8 cellular contexts compared by ENCODE assay signal in the genomic region with DNA sequence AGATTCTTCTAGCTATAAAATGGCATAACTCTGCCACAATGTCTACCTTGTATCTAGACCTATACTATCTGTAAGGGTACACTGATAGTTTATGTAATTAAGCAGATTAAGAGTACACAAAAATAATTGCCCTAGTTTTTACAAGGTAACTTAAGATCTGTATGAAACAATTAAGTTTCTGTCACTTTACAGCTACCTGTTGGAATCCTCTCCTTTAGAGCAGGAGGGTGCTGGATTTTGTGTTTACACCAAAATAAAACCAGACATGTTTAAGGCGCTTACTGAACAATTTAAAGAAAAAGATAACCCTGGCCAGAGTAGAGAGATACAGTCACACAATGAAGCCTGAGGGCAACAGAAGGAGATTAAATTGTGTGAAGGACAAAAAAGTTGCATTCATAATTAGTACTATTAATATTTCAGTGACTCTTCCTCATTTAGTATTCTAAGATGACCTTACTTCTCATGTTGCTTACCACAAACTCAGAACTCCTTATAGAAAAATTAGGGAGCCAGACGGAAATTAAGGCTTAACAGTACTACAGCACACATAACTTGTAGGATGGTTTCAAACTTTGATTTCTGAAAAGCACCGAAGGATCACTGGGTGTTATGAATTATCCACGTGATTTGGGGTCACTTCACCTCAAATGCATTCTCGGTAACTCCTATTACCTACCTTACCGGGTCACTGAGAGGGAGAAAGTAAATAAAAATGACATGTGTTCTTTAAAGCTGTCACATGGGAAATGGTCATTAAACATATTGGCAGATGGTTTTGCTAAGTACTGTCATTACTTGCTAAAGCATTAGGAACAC.
DNase-seq lines count a peak whose midpoint lies in the region; ATAC-seq and TF ChIP-seq lines count a peak whose summit lies in the region.

No MANE protein-coding gene starts in this region.

- no peaks in the 10 kb centered on the region for H3K9me3 ChIP-seq in muscle layer of duodenum (ENCODE audit: control insufficient read depth in 1 of 2, low read length in 2 of 2)

- no peak for TF ChIP-seq EP300 in Ishikawa (IDR thresholded peaks at IDR 0.05; ENCODE audit: borderline replicate concordance)

- no peak for TF ChIP-seq RAD21 in Ishikawa (IDR thresholded peaks at IDR 0.05; ENCODE audit: low read depth)

- no peaks in the 10 kb centered on the region for H3K27me3 ChIP-seq in muscle layer of duodenum (ENCODE audit: low read depth, low read length)

- H3K4me1 ChIP-seq in muscle layer of duodenum (ENCODE audit: control insufficient read depth in 1 of 2, insufficient read depth in 2 of 2, low read length in 2 of 2): peaks cover 7 to 30% of the 10 kb centered on the region in 2 donors

- peaks cover 4 to 7% of the 10 kb centered on the region in 2 donors for H3K36me3 ChIP-seq in muscle layer of duodenum (ENCODE audit: control insufficient read depth in 1 of 2, insufficient read depth in 2 of 2, low read length in 2 of 2)

- DNase-seq in GM03348 (ENCODE audit: low spot score): peak; percentile 8
- no peak for DNase-seq in cardiac fibroblast (ENCODE audit: low read depth in 2 of 2)
- DNase-seq in NCI-H146 treated with DMSO at 0.1 percent for 48 hours (lab: John Stamatoyannopoulos, UW; ENCODE audit: unreplicated experiment): no peak
- no peak for DNase-seq in inferior parietal cortex (ENCODE audit: extremely low spot score)
- no peak for DNase-seq in kidney tubule cell (ENCODE audit: low spot score)

- TF ChIP-seq CTCF in cardiac fibroblast (IDR thresholded peaks at IDR 0.05; ENCODE audit: low read depth, low read length): no peak

- peak; percentile 37 for ATAC-seq in GM21528 (IDR thresholded peaks at IDR 0.05; ENCODE audit: low FRiP score, unreplicated experiment)

- peak overlapping the region; percentile 90 for H3K27ac ChIP-seq in muscle layer of duodenum (ENCODE audit: low read length)

- H3K4me3 ChIP-seq in cardiac fibroblast (replicated peaks in 1 of 2; ENCODE audit: low read depth in 2 of 2, low read length in 2 of 2) (peak overlapping the region; percentile 94 to 96), muscle layer of duodenum (ENCODE audit: low read depth in 1 of 2, low read length in 2 of 2) (peak overlapping the region; percentile 82 to 96)

TF ChIP-seq in Ishikawa, 13 proteins besides CTCF, POLR2A, EP300 and RAD21:
- TF ChIP-seq TEAD4 (IDR thresholded peaks at IDR 0.05): no peak
- TF ChIP-seq FOXM1 (IDR thresholded peaks at IDR 0.05; ENCODE audit: borderline replicate concordance, low read depth): peak; percentile 1; the same call in 1 of the 2 replicates
- TF ChIP-seq TAF1 (IDR thresholded peaks at IDR 0.05; ENCODE audit: low read depth): no peak
- TF ChIP-seq, protein P1, sequence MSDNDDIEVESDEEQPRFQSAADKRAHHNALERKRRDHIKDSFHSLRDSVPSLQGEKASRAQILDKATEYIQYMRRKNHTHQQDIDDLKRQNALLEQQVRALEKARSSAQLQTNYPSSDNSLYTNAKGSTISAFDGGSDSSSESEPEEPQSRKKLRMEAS (IDR thresholded peaks at IDR 0.05): no peak
TF ChIP-seq in Ishikawa: peak in this region for 1.
